In genomic region chrX:97006167-97006566, GRCh38 we compare ENCODE assay signal across 3 cellular contexts.
A peak's percentile ranks its signal among the peaks of the same experiment; 100 is the strongest.
TF ChIP-seq lines count a peak whose summit lies in the region.

No MANE protein-coding gene starts in this region.

TF ChIP-seq in SK-N-SH, 30 proteins besides CTCF, POLR2A, EP300 and RAD21:
- TF ChIP-seq USF2 (IDR thresholded peaks at IDR 0.05; ENCODE audit: borderline replicate concordance, low read depth, low read length): no peak
- TF ChIP-seq REST (IDR thresholded peaks at IDR 0.05; ENCODE audit: low read depth, low read length): peak; percentile 64; the same call in 1 of the 2 replicates

TF ChIP-seq in SK-N-SH treated with all-trans-retinoic acid at 6 μM for 48 hours, 23 proteins besides CTCF, POLR2A, EP300 and RAD21:
- TF ChIP-seq BACH2 (CRISPR knock-in tag; IDR thresholded peaks at IDR 0.05; ENCODE audit: borderline replicate concordance): no peak
- no peak for TF ChIP-seq PATZ1 (CRISPR knock-in tag; IDR thresholded peaks at IDR 0.05; ENCODE audit: borderline replicate concordance)
- no peak for TF ChIP-seq ISL1 (CRISPR knock-in tag; IDR thresholded peaks at IDR 0.05)
- TF ChIP-seq CSDC2 (CRISPR knock-in tag; IDR thresholded peaks at IDR 0.05): no peak
- TF ChIP-seq ZNF70 (CRISPR knock-in tag; IDR thresholded peaks at IDR 0.05): no peak
- TF ChIP-seq CREB5 (CRISPR knock-in tag; IDR thresholded peaks at IDR 0.05; ENCODE audit: low read depth): no peak
- no peak for TF ChIP-seq ZC3H10 (CRISPR knock-in tag; IDR thresholded peaks at IDR 0.05)
- TF ChIP-seq ARNTL (CRISPR knock-in tag; IDR thresholded peaks at IDR 0.05; ENCODE audit: borderline replicate concordance, low read depth): no peak

TF ChIP-seq in HCT116, 20 proteins besides CTCF, POLR2A, EP300 and RAD21:
- TF ChIP-seq SRF (IDR thresholded peaks at IDR 0.05; ENCODE audit: low read depth): no peak
- peak; percentile 17 for TF ChIP-seq REST (IDR thresholded peaks at IDR 0.05; ENCODE audit: low read depth)
